In genomic region chr14:93219103-93219726, GRCh38 we compare ENCODE assay signal across 3 cellular contexts.
TF ChIP-seq lines count a peak whose summit lies in the region.

No MANE protein-coding gene starts in this region.

TF ChIP-seq in GM23338, 12 proteins besides CTCF, POLR2A, EP300 and RAD21 (continues in another document):
- no peak for TF ChIP-seq ETS1 (IDR thresholded peaks at IDR 0.05)
- no peak for TF ChIP-seq STAT1 (IDR thresholded peaks at IDR 0.05; ENCODE audit: unreplicated experiment)
- no peak for TF ChIP-seq CREB1 (CRISPR knock-in tag; IDR thresholded peaks at IDR 0.05; ENCODE audit: low read depth)
- TF ChIP-seq ZNF462 (CRISPR knock-in tag; IDR thresholded peaks at IDR 0.05) = no peak
- no peak for TF ChIP-seq ZNF331 (CRISPR knock-in tag; IDR thresholded peaks at IDR 0.05; ENCODE audit: low read depth)

TF ChIP-seq in endothelial cell of umbilical vein, 7 proteins besides CTCF, POLR2A, EP300 and RAD21:
- TF ChIP-seq, protein P1, sequence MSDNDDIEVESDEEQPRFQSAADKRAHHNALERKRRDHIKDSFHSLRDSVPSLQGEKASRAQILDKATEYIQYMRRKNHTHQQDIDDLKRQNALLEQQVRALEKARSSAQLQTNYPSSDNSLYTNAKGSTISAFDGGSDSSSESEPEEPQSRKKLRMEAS (IDR thresholded peaks at IDR 0.05; ENCODE audit: insufficient read depth, insufficient read length) = no peak
- no peak for TF ChIP-seq POLR2AphosphoS5 (IDR thresholded peaks at IDR 0.05; ENCODE audit: insufficient read depth, low read depth, low read length)

TF ChIP-seq in neural cell, 6 proteins besides CTCF, POLR2A, EP300 and RAD21:
- peak; percentile 73 for TF ChIP-seq SMC3 (conservative IDR thresholded peaks at IDR 0.05; ENCODE audit: poor library complexity)
- TF ChIP-seq, protein P2, sequence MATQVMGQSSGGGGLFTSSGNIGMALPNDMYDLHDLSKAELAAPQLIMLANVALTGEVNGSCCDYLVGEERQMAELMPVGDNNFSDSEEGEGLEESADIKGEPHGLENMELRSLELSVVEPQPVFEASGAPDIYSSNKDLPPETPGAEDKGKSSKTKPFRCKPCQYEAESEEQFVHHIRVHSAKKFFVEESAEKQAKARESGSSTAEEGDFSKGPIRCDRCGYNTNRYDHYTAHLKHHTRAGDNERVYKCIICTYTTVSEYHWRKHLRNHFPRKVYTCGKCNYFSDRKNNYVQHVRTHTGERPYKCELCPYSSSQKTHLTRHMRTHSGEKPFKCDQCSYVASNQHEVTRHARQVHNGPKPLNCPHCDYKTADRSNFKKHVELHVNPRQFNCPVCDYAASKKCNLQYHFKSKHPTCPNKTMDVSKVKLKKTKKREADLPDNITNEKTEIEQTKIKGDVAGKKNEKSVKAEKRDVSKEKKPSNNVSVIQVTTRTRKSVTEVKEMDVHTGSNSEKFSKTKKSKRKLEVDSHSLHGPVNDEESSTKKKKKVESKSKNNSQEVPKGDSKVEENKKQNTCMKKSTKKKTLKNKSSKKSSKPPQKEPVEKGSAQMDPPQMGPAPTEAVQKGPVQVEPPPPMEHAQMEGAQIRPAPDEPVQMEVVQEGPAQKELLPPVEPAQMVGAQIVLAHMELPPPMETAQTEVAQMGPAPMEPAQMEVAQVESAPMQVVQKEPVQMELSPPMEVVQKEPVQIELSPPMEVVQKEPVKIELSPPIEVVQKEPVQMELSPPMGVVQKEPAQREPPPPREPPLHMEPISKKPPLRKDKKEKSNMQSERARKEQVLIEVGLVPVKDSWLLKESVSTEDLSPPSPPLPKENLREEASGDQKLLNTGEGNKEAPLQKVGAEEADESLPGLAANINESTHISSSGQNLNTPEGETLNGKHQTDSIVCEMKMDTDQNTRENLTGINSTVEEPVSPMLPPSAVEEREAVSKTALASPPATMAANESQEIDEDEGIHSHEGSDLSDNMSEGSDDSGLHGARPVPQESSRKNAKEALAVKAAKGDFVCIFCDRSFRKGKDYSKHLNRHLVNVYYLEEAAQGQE (IDR thresholded peaks at IDR 0.05; ENCODE audit: borderline replicate concordance) = no peak
- no peak for TF ChIP-seq EZH2 (IDR thresholded peaks at IDR 0.05; ENCODE audit: borderline replicate concordance, insufficient read depth, low read length, poor library complexity, severe bottlenecking)
